12 cellular contexts compared by ENCODE assay signal in genomic region chr5:14584848-14585247, GRCh38.
"Had no signal": no experiment of that assay in that cellular context is flagged by ENCODE, and none has a peak within 500 bp of the region (broad histone marks: within the 10 kb centered on the region; RNA-seq: fewer than 3 reads in every experiment).

No MANE protein-coding gene starts in this region.

- H3K4me1 ChIP-seq: parathyroid adenoma, testis had no signal

- H3K9ac ChIP-seq: parathyroid adenoma had no signal

- H3K27ac ChIP-seq: gastroesophageal sphincter, parathyroid adenoma, testis had no signal

- H3K27me3 Mint-ChIP-seq: effector memory CD8-positive, alpha-beta T cell had no signal

- H3K36me3 ChIP-seq: gastroesophageal sphincter had no signal

- H3K9me3 ChIP-seq: gastroesophageal sphincter, testis had no signal

- H3K4me3 Mint-ChIP-seq: activated B cell treated with CpG ODN at 0.5 μM for 24 hours had no signal

- H3K4me3 ChIP-seq: gastroesophageal sphincter, testis had no signal

- H3K27ac Mint-ChIP-seq: activated B cell treated with CpG ODN at 0.5 μM for 24 hours; stimulated activated naive CD8-positive, alpha-beta T cell treated with anti-CD3 and anti-CD28 coated beads, Interleukin-15, Interleukin-2, amounts not matched to agents 100 ng/mL and 50 ng/mL, for 24 hours had no signal

- H3K9me3 Mint-ChIP-seq: activated B cell treated with CpG ODN at 0.5 μM for 24 hours; effector memory CD8-positive, alpha-beta T cell; stimulated activated naive CD8-positive, alpha-beta T cell treated with anti-CD3 and anti-CD28 coated beads, Interleukin-15, Interleukin-2, amounts not matched to agents 100 ng/mL and 50 ng/mL, for 24 hours had no signal

- ATAC-seq: effector memory CD8-positive, alpha-beta T cell; gastroesophageal sphincter; left ventricle myocardium superior had no signal

- H3K27me3 ChIP-seq: testis had no signal

- DNase-seq: activated B cell treated with CpG ODN at 0.5 μM for 24 hours; central memory CD4-positive, alpha-beta T cell; cortex of kidney; effector memory CD8-positive, alpha-beta T cell; left ventricle myocardium superior; retina; stimulated activated CD4-positive, alpha-beta T cell treated with anti-CD3 and anti-CD28 coated beads, Interleukin-4, amount 100 ng/mL, for 1 hour; stimulated activated CD8-positive, alpha-beta memory T cell treated with anti-CD3 and anti-CD28 coated beads, Interleukin-4, amount 100 ng/mL, for 48 hours; testis had no signal
